In genomic region chr17:66191607-66192377, GRCh38 we compare ENCODE assay signal across 8 cellular contexts. TPM values are rescaled to one million over a fixed set of nuclear protein-coding genes. Genes with fewer than 3 reads are reported as not detected.
DNase-seq lines count a peak whose midpoint lies in the region; ATAC-seq and TF ChIP-seq lines count a peak whose summit lies in the region.

Gene CEP112, minus strand, starts transcription at chr17:66192133.

- intact Hi-C loops in head of caudate nucleus (cut with DNase I) (no loop called here), testis (cut with DNase I; ENCODE audit: low total_unique reads) (no loop called here)

- no peaks in the 10 kb centered on the region for H3K9me3 Mint-ChIP-seq in activated naive CD4-positive, alpha-beta T cell treated with anti-CD3 and anti-CD28 coated beads, Interleukin-2, amount 50 U/mL, for 72 hours

- H4K20me1 ChIP-seq in osteoblast (ENCODE audit: insufficient read depth, low read length) = peaks cover 2% of the 10 kb centered on the region

- peak within 1 kb of the TSS; percentile 63 for H3K4me3 ChIP-seq in MG63
- H3K4me3 ChIP-seq in osteoblast (ENCODE audit: insufficient read depth, low read length) = peak within 1 kb of the TSS; percentile 88
- peak within 1 kb of the TSS; percentile 72 to 74 for H3K4me3 ChIP-seq in testis

- no peaks in the 10 kb centered on the region for H3K36me3 Mint-ChIP-seq in activated naive CD4-positive, alpha-beta T cell treated with anti-CD3 and anti-CD28 coated beads, Interleukin-2, amount 50 U/mL, for 72 hours

- peak; percentile 56 for ATAC-seq in GM21825 (IDR thresholded peaks at IDR 0.05; ENCODE audit: unreplicated experiment)
- ATAC-seq in activated naive CD4-positive, alpha-beta T cell treated with anti-CD3 and anti-CD28 coated beads, Interleukin-2, amount 50 U/mL, for 72 hours = peak; percentile 82 to 89

- 1% methylated on average over 62 of the region's 81 CpGs; no CpG with 5 or more reads in 1 of the 2 donors for WGBS in testis, 2 donors

- H3K4me2 ChIP-seq in osteoblast (ENCODE audit: insufficient read depth, low read length) = peak within 1 kb of the TSS; percentile 81

- peaks cover 14% of the 10 kb centered on the region for H3K4me1 ChIP-seq in osteoblast (ENCODE audit: insufficient read depth, low read length)
- H3K4me1 ChIP-seq in testis = peaks cover 10% of the 10 kb centered on the region

- DNase-seq in COLO829 (ENCODE audit: low spot score) (peak; percentile 48), MG63 (peak; percentile 68), SK-N-DZ (ENCODE audit: low spot score) (peak; percentile 89), head of caudate nucleus (peak; percentile 4 to 85 (median 68)), osteoblast (ENCODE audit: insufficient read length, low spot score, missing footprints) (peak; percentile 93), testis (peak; percentile 91)
- DNase-seq in activated naive CD4-positive, alpha-beta T cell treated with anti-CD3 and anti-CD28 coated beads, Interleukin-2, amount 50 U/mL, for 72 hours (ENCODE audit: low spot score in 2 of 2) = peak; percentile 79

- H3K27ac ChIP-seq in osteoblast (ENCODE audit: low read depth, low read length) = peak within 1 kb of the TSS; percentile 50
- peak within 1 kb of the TSS; percentile 67 to 79 for H3K27ac ChIP-seq in testis

- peak within 1 kb of the TSS; percentile 49 to 83 for H3K27ac Mint-ChIP-seq in activated naive CD4-positive, alpha-beta T cell treated with anti-CD3 and anti-CD28 coated beads, Interleukin-2, amount 50 U/mL, for 72 hours

- TF ChIP-seq CTCF in osteoblast (IDR thresholded peaks at IDR 0.05; ENCODE audit: extremely low read depth, low read depth, low read length) = no peak
- TF ChIP-seq CTCF in testis (IDR thresholded peaks at IDR 0.05) = no peak

- peaks cover 14% of the 10 kb centered on the region for H3K79me2 ChIP-seq in osteoblast (ENCODE audit: insufficient read depth, low read length)

- no peak for TF ChIP-seq POLR2A in testis (IDR thresholded peaks at IDR 0.05)

- H3K27me3 ChIP-seq in MG63 (no peaks in the 10 kb centered on the region), osteoblast (ENCODE audit: insufficient read depth, low read length) (no peaks in the 10 kb centered on the region), testis (no peaks in the 10 kb centered on the region)

- H3K9me3 ChIP-seq in MG63 (no peaks in the 10 kb centered on the region), osteoblast (ENCODE audit: low read depth, low read length) (no peaks in the 10 kb centered on the region), testis (no peaks in the 10 kb centered on the region)

- H2AFZ ChIP-seq in osteoblast (ENCODE audit: low read length) = peak within 1 kb of the TSS; percentile 93

- peaks cover 3% of the 10 kb centered on the region; the same call in 1 of the 2 replicates for H3K36me3 ChIP-seq in MG63
- H3K36me3 ChIP-seq in osteoblast (ENCODE audit: insufficient read depth, low read length) = no peaks in the 10 kb centered on the region
- no peaks in the 10 kb centered on the region for H3K36me3 ChIP-seq in testis (ENCODE audit: low read depth, missing control alignments)

RNA-seq across cellular contexts. Expression of gene CEP112, which starts in this region (rescaled TPM):
- 0.59 and 6.3 TPM in 2 replicates for total RNA-seq in MG63 (2014; rRNA removed; shearing (Covaris generic); ENCODE audit: low replicate concordance)
- 2.6 and 4.5 TPM in 2 replicates for polyA plus RNA-seq in SK-N-DZ (2014; cell fraction: cytosol; rRNA removed)
- polyA plus RNA-seq in SK-N-DZ (2014; cell fraction: nucleus; rRNA removed) = 1.3 and 3.3 TPM in 2 replicates
- 1 to 10 TPM; 1.2 to 4.2 TPM for total RNA-seq in activated naive CD4-positive, alpha-beta T cell treated with anti-CD3 and anti-CD28 coated beads, Interleukin-2, amount 50 U/mL, for 72 hours
- total RNA-seq in osteoblast (8.3 and 10.6 TPM in 2 replicates), testis (10 to 100 TPM; 50.2 to 78.8 TPM)
- 107 TPM for polyA plus RNA-seq in testis (ENCODE audit: insufficient read depth, low read depth, low replicate concordance)

Comparison
In these comparisons a context has a peak if more than half of its experiments do, and no peak if none do; other contexts are left out.
1. Peak in every context shown above with its lines: DNase-seq, ATAC-seq, H3K4me3 ChIP-seq and H3K27ac ChIP-seq.